Comparison of ENCODE assay signal across 8 cellular contexts in the genomic region with DNA sequence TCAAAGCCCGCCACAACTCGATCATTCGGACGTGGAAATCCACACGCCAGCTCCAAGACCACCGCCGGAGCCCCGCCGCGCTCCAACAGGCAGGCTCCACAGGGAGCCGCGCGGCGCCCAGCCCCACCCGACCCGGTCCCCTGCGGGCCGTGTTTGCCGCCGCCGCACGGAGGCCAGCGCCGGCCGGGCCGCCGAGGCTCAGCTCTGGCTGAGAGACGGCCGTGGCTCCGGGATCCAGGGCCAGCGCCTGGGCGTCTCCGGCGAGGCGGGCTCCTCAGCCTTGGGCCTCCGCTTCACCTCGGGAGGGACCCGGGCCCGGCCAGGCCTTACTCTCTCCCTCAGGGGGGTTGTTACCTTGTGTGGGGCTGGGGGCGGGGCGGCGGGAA. TPM values are rescaled to one million over a fixed set of nuclear protein-coding genes. Genes with fewer than 3 reads are reported as not detected.
A peak's percentile ranks its signal among the peaks of the same experiment; 100 is the strongest.
DNase-seq lines count a peak whose midpoint lies in the region; ATAC-seq and TF ChIP-seq lines count a peak whose summit lies in the region.

No MANE protein-coding gene starts in this region.

- TF ChIP-seq CTCF in CD8-positive, alpha-beta T cell (IDR thresholded peaks at IDR 0.05), result no peak
- TF ChIP-seq CTCF in ascending aorta (IDR thresholded peaks at IDR 0.05), result no peak
- TF ChIP-seq CTCF in kidney epithelial cell (IDR thresholded peaks at IDR 0.05; ENCODE audit: insufficient read depth, low read length, poor library complexity, severe bottlenecking), result no peak

- H3K27me3 ChIP-seq in CD8-positive, alpha-beta T cell (ENCODE audit: insufficient read depth, low read length), result no peaks in the 10 kb centered on the region
- H3K27me3 ChIP-seq in ascending aorta (no peaks in the 10 kb centered on the region), kidney epithelial cell (ENCODE audit: control insufficient read depth, insufficient read depth, low read length) (no peaks in the 10 kb centered on the region), stomach smooth muscle (ENCODE audit: control insufficient read depth in 1 of 2, insufficient read depth in 2 of 2, low read length in 2 of 2) (no peaks in the 10 kb centered on the region)

- no peaks in the 10 kb centered on the region for H3K27me3 Mint-ChIP-seq in CD8-positive, alpha-beta T cell (ENCODE audit: low read depth)

- H3K9ac ChIP-seq in stomach smooth muscle (ENCODE audit: low read length in 2 of 2), result peak overlapping the region; percentile 88 to 93

- peak; percentile 48 for ATAC-seq in CD8-positive, alpha-beta T cell
- ATAC-seq in GM19467 (IDR thresholded peaks at IDR 0.05; ENCODE audit: unreplicated experiment), result peak; percentile 34
- peak; percentile 47 for ATAC-seq in HG03521 (IDR thresholded peaks at IDR 0.05; ENCODE audit: unreplicated experiment)

- peaks cover 58% of the 10 kb centered on the region for H3K4me1 Mint-ChIP-seq in CD8-positive, alpha-beta T cell (ENCODE audit: low read depth)

- no peak for DNase-seq in CD8-positive, alpha-beta T cell
- DNase-seq in ascending aorta (ENCODE audit: low spot score in 2 of 2), result peak in 1 of 2 donors; percentile 67
- no peak for DNase-seq in kidney epithelial cell (ENCODE audit: low read depth)
- DNase-seq in stimulated activated CD4-positive, alpha-beta T cell treated with anti-CD3 and anti-CD28 coated beads, Interleukin-1b, Interleukin-23, amount 100 ng/mL, for 48 hours, result no peak
- DNase-seq in central memory CD4-positive, alpha-beta T cell, result no peak

- peak overlapping the region; percentile 98 for H3K4me3 Mint-ChIP-seq in CD8-positive, alpha-beta T cell

- peak overlapping the region; percentile 95 for H3K27ac ChIP-seq in CD8-positive, alpha-beta T cell (ENCODE audit: low read depth, low read length)
- H3K27ac ChIP-seq in ascending aorta (peak overlapping the region; percentile 95 to 96), stomach smooth muscle (ENCODE audit: low read length) (peak overlapping the region; percentile 84)

- peak overlapping the region; percentile 100 for H3K27ac Mint-ChIP-seq in CD8-positive, alpha-beta T cell

- H3K4me1 ChIP-seq in CD8-positive, alpha-beta T cell (ENCODE audit: insufficient read depth, low read length), result peaks cover 45% of the 10 kb centered on the region
- peaks cover 5 to 36% of the 10 kb centered on the region in 2 donors for H3K4me1 ChIP-seq in ascending aorta
- peaks cover 11% of the 10 kb centered on the region for H3K4me1 ChIP-seq in stomach smooth muscle (ENCODE audit: control insufficient read depth, insufficient read depth, low read length)

- intact Hi-C loops in CD8-positive, alpha-beta T cell (cut with DNase I, micrococcal nuclease), result loop anchor here (1.0 to 10.0 kb wide), 9 partner anchors 78 to 1880 kb away; partner anchors contain the start of genes BBIP1 (in 2 of the 2), SHOC2 (in 2 of the 2), ADD3 (in 1 of the 2) and GPAM (in 1 of the 2)
- intact Hi-C loops in ascending aorta (cut with DNase I), result loop anchor here (2.0 to 10.0 kb wide), 4 partner anchors 78 to 420 kb away; partner anchors contain the start of gene DUSP5

- no peaks in the 10 kb centered on the region for H3K9me3 ChIP-seq in CD8-positive, alpha-beta T cell (ENCODE audit: low read length)
- H3K9me3 ChIP-seq in ascending aorta (no peaks in the 10 kb centered on the region), stomach smooth muscle (ENCODE audit: control insufficient read depth in 2 of 2, low read length in 2 of 2) (no peaks in the 10 kb centered on the region)

- POLR2A ChIA-PET in CD8-positive, alpha-beta T cell (lab: Charles Lee), result interaction anchor here (0.9 to 3.2 kb wide), 10 partner anchors 9 to 614 kb away, joined by 3 to 28 read pairs (median 4); partner anchors contain the start of genes BBIP1, MXI1 and SMC3

- peak overlapping the region; percentile 85 for H3K4me3 ChIP-seq in CD8-positive, alpha-beta T cell (ENCODE audit: low read depth, low read length)
- peak overlapping the region; percentile 75 to 99 for H3K4me3 ChIP-seq in ascending aorta
- H3K4me3 ChIP-seq in kidney epithelial cell (ENCODE audit: low read depth, low read length), result peak overlapping the region; percentile 91
- peak overlapping the region; percentile 89 to 91 for H3K4me3 ChIP-seq in stomach smooth muscle (ENCODE audit: low read length in 2 of 2)

- CTCF ChIA-PET in CD8-positive, alpha-beta T cell (lab: Charles Lee), result interaction anchor here (0.6 to 9.9 kb wide), 8 partner anchors 43 to 368 kb away, joined by 3 to 139 read pairs (median 4); partner anchors contain the start of genes MXI1 and SMC3

- no peaks in the 10 kb centered on the region for H3K9me3 Mint-ChIP-seq in CD8-positive, alpha-beta T cell

- H3K36me3 ChIP-seq in CD8-positive, alpha-beta T cell (ENCODE audit: insufficient read depth, low read length), result peaks cover 16% of the 10 kb centered on the region
- H3K36me3 ChIP-seq in ascending aorta (peaks cover 20 to 37% of the 10 kb centered on the region in 2 donors), kidney epithelial cell (ENCODE audit: control insufficient read depth, insufficient read depth, low read length) (no peaks in the 10 kb centered on the region), stomach smooth muscle (ENCODE audit: control insufficient read depth in 2 of 2, insufficient read depth in 2 of 2, low read length in 2 of 2) (peaks cover 13 to 25% of the 10 kb centered on the region in 2 donors)

- H3K36me3 Mint-ChIP-seq in CD8-positive, alpha-beta T cell, result peaks cover 47% of the 10 kb centered on the region

RNA-seq across cellular contexts. Expression of gene SMNDC1, which starts 0.3 kb away (rescaled TPM):
- 10 to 100 TPM; 43.3 to 44.8 TPM for total RNA-seq in CD8-positive, alpha-beta T cell
- total RNA-seq in ascending aorta (6.9 TPM), kidney epithelial cell (8.0 and 8.9 TPM in 2 replicates)
